Comparison of ENCODE assay signal across 1 cellular context in genomic region chr3:155702745-155703581, GRCh38.
TF ChIP-seq lines count a peak whose summit lies in the region.

No MANE protein-coding gene starts in this region.

TF ChIP-seq in HepG2, 621 proteins besides CTCF, POLR2A, EP300 and RAD21 (continued from another document):
- TF ChIP-seq AKNA (CRISPR knock-in tag; IDR thresholded peaks at IDR 0.05; ENCODE audit: borderline replicate concordance): no peak
- TF ChIP-seq ZNF121 (CRISPR knock-in tag; IDR thresholded peaks at IDR 0.05): no peak
